Comparison of ENCODE assay signal across 18 cellular contexts in the genomic region with DNA sequence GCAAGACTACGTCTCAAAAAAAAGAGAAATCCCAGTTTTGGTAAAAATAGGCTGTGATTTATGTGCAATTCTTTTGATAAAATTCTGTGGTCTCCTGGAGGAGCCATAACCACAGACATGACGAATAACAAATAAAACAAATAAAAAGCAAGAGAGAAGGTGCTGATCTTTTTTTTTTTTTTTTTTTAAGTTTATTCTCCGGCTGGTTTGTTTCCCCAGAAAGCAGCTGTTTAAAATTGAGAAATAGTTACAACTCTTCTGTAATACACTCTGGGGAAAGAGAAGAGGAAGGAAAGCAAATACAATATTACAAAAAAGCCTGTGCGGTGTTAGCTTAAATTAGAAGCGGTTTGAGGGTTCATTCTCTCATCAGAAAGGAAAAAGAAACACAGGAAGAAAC. TPM values are rescaled to one million over a fixed set of nuclear protein-coding genes. Genes with fewer than 3 reads are reported as not detected.
DNase-seq lines count a peak whose midpoint lies in the region; ATAC-seq, FAIRE-seq and TF ChIP-seq lines count a peak whose summit lies in the region.
"Had no signal": no experiment of that assay in that cellular context is flagged by ENCODE, and none has a peak within 500 bp of the region (broad histone marks: within the 10 kb centered on the region; RNA-seq: fewer than 3 reads in every experiment).

No MANE protein-coding gene starts in this region.

- DNase-seq in GF-D8 (lab: John Stamatoyannopoulos, UW): peak; percentile 86
- peak; percentile 96 for DNase-seq in NOMO-1 treated with DMSO at 0.1 percent for 48 hours (lab: John Stamatoyannopoulos, UW; ENCODE audit: unreplicated experiment)
- no peak for DNase-seq in left lobe of liver (ENCODE audit: low spot score)
- no peak for DNase-seq in spleen
- no peak for DNase-seq in chondrocyte (ENCODE audit: low spot score)
- no peak for DNase-seq in GM19239 (ENCODE audit: insufficient read length, low spot score)
- DNase-seq: activated naive CD4-positive, alpha-beta T cell; foreskin keratinocyte; HCEC 1CT; kidney glomerular epithelial cell; NCI-H1092; NCI-H82; sigmoid colon; stimulated activated CD4-positive, alpha-beta T cell treated with anti-CD3 and anti-CD28 coated beads, Interleukin-2, amount 100 ng/mL, for 24 hours; stomach had no signal

- peak overlapping the region in 1 of 8 donors; percentile 34 for H3K4me3 ChIP-seq in spleen
- H3K4me3 ChIP-seq: sigmoid colon, stomach had no signal

- no peaks in the 10 kb centered on the region for H3K36me3 ChIP-seq in spleen
- H3K36me3 ChIP-seq: sigmoid colon, stomach had no signal

- H3K36me3 Mint-ChIP-seq in chondrocyte (ENCODE audit: low read depth): no peaks in the 10 kb centered on the region

- H3K4me3 Mint-ChIP-seq in chondrocyte (ENCODE audit: unreplicated experiment): no peak overlapping the region

- intact Hi-C loops in spleen (cut with DNase I; ENCODE audit: low total_unique reads): no loop called here

- H3K27ac ChIP-seq in spleen: peak overlapping the region in 7 of 8 donors; percentile 65 to 88 (median 77)
- H3K27ac ChIP-seq: foreskin keratinocyte had no signal

- no peaks in the 10 kb centered on the region for H3K27me3 Mint-ChIP-seq in chondrocyte (ENCODE audit: low read depth)

- H3K27me3 ChIP-seq in spleen (replicated peaks in 1 of 7): no peaks in the 10 kb centered on the region
- H3K27me3 ChIP-seq: foreskin keratinocyte, sigmoid colon, stomach had no signal

- FAIRE-seq in GM19239 (lab: Jason Lieb, UNC): no peak
- FAIRE-seq: RCC 7860 had no signal

- H3K9me3 Mint-ChIP-seq in chondrocyte (ENCODE audit: low read depth): peaks cover 2% of the 10 kb centered on the region

- H3K4me1 Mint-ChIP-seq in chondrocyte (ENCODE audit: low read depth): no peaks in the 10 kb centered on the region

- H3K27ac Mint-ChIP-seq in chondrocyte (ENCODE audit: unreplicated experiment): no peak overlapping the region

- H3K4me1 ChIP-seq in spleen: peaks cover 0 to 39% (median 0%) of the 10 kb centered on the region in 6 donors
- H3K4me1 ChIP-seq: foreskin keratinocyte, sigmoid colon had no signal

- H3K9me3 ChIP-seq in spleen: no peaks in the 10 kb centered on the region
- H3K9me3 ChIP-seq: sigmoid colon, stomach had no signal

- ATAC-seq in left lobe of liver (peak; percentile 14), esophagus mucosa (no peak)
- no peak for ATAC-seq in activated CD4-positive, CD25-positive, alpha-beta regulatory T cell treated with anti-CD3 and anti-CD28 coated beads, Interleukin-2, amount 50 U/mL, for 24 hours
- ATAC-seq: foreskin keratinocyte had no signal

- 21 to 30% (median 22%) methylated on average over 5 of the region's 5 CpGs for WGBS in spleen, 5 donors

- TF ChIP-seq CTCF in spleen (IDR thresholded peaks at IDR 0.05 in 8 of 11, conservative IDR thresholded peaks at IDR 0.05 in 3 of 11): no peak
- no peak for TF ChIP-seq CTCF in chondrocyte (IDR thresholded peaks at IDR 0.05)

- no peak for TF ChIP-seq POLR2A in spleen (IDR thresholded peaks at IDR 0.05)

RNA-seq across cellular contexts. Expression of gene WAC, which starts 40.8 kb away (rescaled TPM):
- total RNA-seq in left lobe of liver (36.5 TPM), spleen (100 to 1,000 TPM; 139 to 181 (median 150) TPM), esophagus mucosa (62.8 TPM), chondrocyte (91.1 to 97.7 TPM (median 93.2 TPM) in 3 replicates)
- polyA plus RNA-seq in spleen: 10 to 100 TPM; 29.6 to 38.8 (median 30.8) TPM

Comparison
In these comparisons a context has a peak if more than half of its experiments do, and no peak if none do; other contexts are left out.
1. DNase-seq: peak in GF-D8 (single experiment) and NOMO-1 treated with DMSO at 0.1 percent for 48 hours (single experiment); none in left lobe of liver (single experiment), spleen (single experiment), chondrocyte (single experiment) and GM19239 (single experiment).